ENCODE assay signal across 5 cellular contexts in genomic region chr5:747303-747844, GRCh38. TPM values are rescaled to one million over a fixed set of nuclear protein-coding genes. Genes with fewer than 3 reads are reported as not detected.
"Had no signal": no experiment of that assay in that cellular context is flagged by ENCODE, and none has a peak within 500 bp of the region (broad histone marks: within the 10 kb centered on the region; RNA-seq: fewer than 3 reads in every experiment).

No MANE protein-coding gene starts in this region.

RNA-seq across cellular contexts. Expression of gene ZDHHC11B, which starts 37.2 kb away (rescaled TPM):
- total RNA-seq: lung microvascular endothelial cell, osteocyte, pulmonary artery endothelial cell, renal cortical epithelial cell, smooth muscle cell had no signal

RNA-seq across cellular contexts. Expression of gene TPPP, which starts 54.2 kb away (rescaled TPM):
- total RNA-seq: smooth muscle cell had no signal
